ENCODE assay signal across 1 cellular context in the genomic region with DNA sequence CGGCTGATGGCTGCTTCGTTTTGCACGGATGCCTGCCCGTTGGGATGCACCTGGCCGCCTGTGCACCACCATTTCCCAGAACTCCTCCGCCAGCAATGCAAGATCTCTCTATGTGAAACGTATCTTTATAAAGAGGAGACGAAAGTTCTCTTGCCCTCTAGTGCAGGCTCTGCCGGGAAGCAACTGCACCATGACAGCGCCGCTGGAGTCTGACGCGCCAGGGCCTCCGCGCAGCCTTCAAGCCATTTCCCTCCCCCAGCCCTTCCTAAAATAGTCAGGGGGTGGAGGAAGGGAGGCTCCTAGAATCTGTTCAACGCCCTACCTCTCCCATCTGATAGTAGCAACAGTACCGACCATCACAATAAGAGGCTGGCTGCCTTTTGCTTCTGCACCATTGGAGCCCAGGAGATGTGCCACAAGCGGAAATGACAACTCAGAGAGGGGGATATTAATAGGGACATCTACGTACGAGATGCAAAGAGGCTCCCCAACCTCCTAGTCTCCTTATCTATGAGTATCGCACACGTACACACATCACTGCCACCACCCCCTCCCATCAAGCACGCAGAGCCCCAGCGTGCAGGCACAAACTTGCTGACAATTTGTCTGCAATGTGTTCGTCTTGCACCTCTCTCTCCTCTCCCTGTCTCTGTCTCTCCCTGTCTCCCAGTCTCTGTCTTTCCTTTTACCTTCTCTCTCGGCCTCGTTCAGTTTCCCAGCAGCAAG.
TF ChIP-seq lines count a peak whose summit lies in the region.

No MANE protein-coding gene starts in this region.

TF ChIP-seq in SK-N-SH, 30 proteins besides CTCF, POLR2A, EP300 and RAD21 (continued from another document):
- TF ChIP-seq, protein P1, sequence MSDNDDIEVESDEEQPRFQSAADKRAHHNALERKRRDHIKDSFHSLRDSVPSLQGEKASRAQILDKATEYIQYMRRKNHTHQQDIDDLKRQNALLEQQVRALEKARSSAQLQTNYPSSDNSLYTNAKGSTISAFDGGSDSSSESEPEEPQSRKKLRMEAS (IDR thresholded peaks at IDR 0.05; ENCODE audit: low read depth), result 0 out of 2 replicates have a peak, but pooled peaks have one; percentile 20
- TF ChIP-seq TAF1 (IDR thresholded peaks at IDR 0.05; ENCODE audit: borderline replicate concordance, low read depth, low read length) (no peak), GABPA (IDR thresholded peaks at IDR 0.05; ENCODE audit: low read depth) (no peak), FOXM1 (IDR thresholded peaks at IDR 0.05; ENCODE audit: low read depth) (no peak)
